Comparison of ENCODE assay signal across 1 cellular context in genomic region chr7:1665721-1666250, GRCh38.
TF ChIP-seq lines count a peak whose summit lies in the region.

No MANE protein-coding gene starts in this region.

TF ChIP-seq in WTC11, 78 proteins besides CTCF, POLR2A, EP300 and RAD21 (continued from another document):
- TF ChIP-seq E2F1 (CRISPR knock-in tag; IDR thresholded peaks at IDR 0.05) (no peak), NR3C1 (CRISPR knock-in tag; conservative IDR thresholded peaks at IDR 0.05; ENCODE audit: low read depth) (no peak), AR (CRISPR knock-in tag; IDR thresholded peaks at IDR 0.05) (no peak), GRHL2 (CRISPR knock-in tag; IDR thresholded peaks at IDR 0.05; ENCODE audit: insufficient replicate concordance, severe bottlenecking) (no peak)
TF ChIP-seq in WTC11: peak in this region for 0.
